Comparison of ENCODE assay signal across 25 cellular contexts in genomic region chr10:130889240-130889639, GRCh38.
"Had no signal": no experiment of that assay in that cellular context is flagged by ENCODE, and none has a peak within 500 bp of the region (broad histone marks: within the 10 kb centered on the region; RNA-seq: fewer than 3 reads in every experiment).

No MANE protein-coding gene starts in this region.

- H3K4me1 Mint-ChIP-seq: activated CD4-positive, alpha-beta T cell treated with anti-CD3 and anti-CD28 coated beads, Interleukin-2, amount 10 ng/mL, durations not matched to agents 7 days and 5 days; activated naive CD4-positive, alpha-beta T cell treated with anti-CD3 and anti-CD28 coated beads, Interleukin-2, amount 10 ng/mL, durations not matched to agents 7 days and 5 days; activated T-helper 17 cell treated with anti-CD3 and anti-CD28 coated beads, Interleukin-2, amount 50 U/mL, for 72 hours; central memory CD8-positive, alpha-beta T cell had no signal

- H3K27me3 ChIP-seq: brain microvascular endothelial cell had no signal

- H3K27me3 Mint-ChIP-seq: activated CD4-positive, alpha-beta T cell treated with anti-CD3 and anti-CD28 coated beads, Interleukin-2, amount 10 ng/mL, durations not matched to agents 7 days and 5 days; central memory CD8-positive, alpha-beta T cell had no signal

- H3K4me1 ChIP-seq: gastroesophageal sphincter, heart right ventricle had no signal

- H3K9me3 Mint-ChIP-seq: activated CD4-positive, alpha-beta T cell treated with anti-CD3 and anti-CD28 coated beads, Interleukin-2, amount 10 ng/mL, durations not matched to agents 7 days and 5 days; activated CD8-positive, alpha-beta T cell treated with anti-CD3 and anti-CD28 coated beads for 36 hours; activated naive CD4-positive, alpha-beta T cell treated with anti-CD3 and anti-CD28 coated beads, Interleukin-2, amount 10 ng/mL, durations not matched to agents 7 days and 5 days; activated T-cell treated with anti-CD3 and anti-CD28 coated beads, Interleukin-2, amount 50 U/mL, for 4 hours; activated T-helper 17 cell treated with anti-CD3 and anti-CD28 coated beads, Interleukin-2, amount 50 U/mL, for 72 hours; central memory CD8-positive, alpha-beta T cell; dendritic cell treated with granulocyte-macrophage colony-stimulating factor and Interleukin-4, amounts not matched to agents 40 ng/mL and 50 ng/mL, for 4 days had no signal

- H3K27ac ChIP-seq: brain microvascular endothelial cell, coronary artery, epithelial cell of prostate, esophagus squamous epithelium, gastroesophageal sphincter, heart right ventricle had no signal

- H3K27ac Mint-ChIP-seq: activated CD4-positive, alpha-beta T cell treated with anti-CD3 and anti-CD28 coated beads, Interleukin-2, amount 10 ng/mL, durations not matched to agents 7 days and 5 days; activated CD8-positive, alpha-beta T cell treated with anti-CD3 and anti-CD28 coated beads for 36 hours; activated naive CD4-positive, alpha-beta T cell treated with anti-CD3 and anti-CD28 coated beads, Interleukin-2, amount 10 ng/mL, durations not matched to agents 7 days and 5 days; activated naive CD8-positive, alpha-beta T cell; activated T-helper 17 cell treated with anti-CD3 and anti-CD28 coated beads, Interleukin-2, amount 50 U/mL, for 72 hours; dendritic cell treated with granulocyte-macrophage colony-stimulating factor and Interleukin-4, amounts not matched to agents 40 ng/mL and 50 ng/mL, for 4 days had no signal

- H3K36me3 ChIP-seq: brain microvascular endothelial cell, esophagus squamous epithelium, gastroesophageal sphincter, heart right ventricle had no signal

- H3K4me3 ChIP-seq: coronary artery, esophagus squamous epithelium, gastroesophageal sphincter, heart right ventricle had no signal

- H3K36me3 Mint-ChIP-seq: activated naive CD4-positive, alpha-beta T cell treated with anti-CD3 and anti-CD28 coated beads, Interleukin-2, amount 10 ng/mL, durations not matched to agents 7 days and 5 days; activated naive CD8-positive, alpha-beta T cell had no signal

- H3K9me3 ChIP-seq: esophagus squamous epithelium, gastroesophageal sphincter, heart right ventricle had no signal

- DNase-seq: activated CD4-positive, alpha-beta T cell treated with anti-CD3 and anti-CD28 coated beads for 4 hours; activated CD4-positive, alpha-beta T cell treated with anti-CD3 and anti-CD28 coated beads, Interleukin-2, amount 10 ng/mL, durations not matched to agents 7 days and 5 days; activated CD4-positive, alpha-beta T cell treated with anti-CD3 and anti-CD28 coated beads, Interleukin-2, amount 50 U/mL, for 48 hours; activated CD4-positive, CD25-positive, alpha-beta regulatory T cell; activated CD4-positive, CD25-positive, alpha-beta regulatory T cell treated with anti-CD3 and anti-CD28 coated beads, Interleukin-2, amount 50 U/mL, for 72 hours; activated CD8-positive, alpha-beta memory T cell treated with anti-CD3 and anti-CD28 coated beads for 24 hours; activated CD8-positive, alpha-beta T cell treated with anti-CD3 and anti-CD28 coated beads for 36 hours; activated effector memory CD4-positive, alpha-beta T cell treated with anti-CD3 and anti-CD28 coated beads, Interleukin-2, amount 50 U/mL, for 16 hours; activated naive CD4-positive, alpha-beta T cell treated with anti-CD3 and anti-CD28 coated beads, Interleukin-2, amount 10 ng/mL, durations not matched to agents 7 days and 5 days; activated T-cell treated with anti-CD3 and anti-CD28 coated beads, Interleukin-2, amount 50 U/mL, for 4 hours; amniotic stem cell; anterior cingulate cortex; brain microvascular endothelial cell; effector CD8-positive, alpha-beta T cell; esophagus squamous epithelium; foreskin melanocyte; heart right ventricle; T-helper 2 cell had no signal

- H3K4me3 Mint-ChIP-seq: activated CD4-positive, alpha-beta T cell treated with anti-CD3 and anti-CD28 coated beads, Interleukin-2, amount 10 ng/mL, durations not matched to agents 7 days and 5 days; activated CD8-positive, alpha-beta T cell treated with anti-CD3 and anti-CD28 coated beads for 36 hours; activated naive CD4-positive, alpha-beta T cell treated with anti-CD3 and anti-CD28 coated beads, Interleukin-2, amount 10 ng/mL, durations not matched to agents 7 days and 5 days; activated naive CD8-positive, alpha-beta T cell; activated T-cell treated with anti-CD3 and anti-CD28 coated beads, Interleukin-2, amount 50 U/mL, for 4 hours; activated T-helper 17 cell treated with anti-CD3 and anti-CD28 coated beads, Interleukin-2, amount 50 U/mL, for 72 hours; central memory CD8-positive, alpha-beta T cell; dendritic cell treated with granulocyte-macrophage colony-stimulating factor and Interleukin-4, amounts not matched to agents 40 ng/mL and 50 ng/mL, for 4 days had no signal
